20 cellular contexts compared by ENCODE assay signal in genomic region chr18:49167084-49167483, GRCh38.
"Had no signal": no experiment of that assay in that cellular context is flagged by ENCODE, and none has a peak within 500 bp of the region (broad histone marks: within the 10 kb centered on the region; RNA-seq: fewer than 3 reads in every experiment).

No MANE protein-coding gene starts in this region.

- H3K27ac Mint-ChIP-seq: activated B cell treated with CpG ODN at 0.5 μM for 24 hours, endodermal cell, nephron progenitor cell, progenitor cell of endocrine pancreas had no signal

- H3K27ac ChIP-seq: adrenal gland, lower lobe of right lung, right atrium auricular region, skin epidermis, transverse colon had no signal

- H3K4me1 ChIP-seq: right atrium auricular region had no signal

- ATAC-seq: activated T-cell treated with anti-CD3 and anti-CD28 coated beads, Interleukin-2, amount 50 U/mL, for 4 hours; left colon; lower lobe of right lung had no signal

- H3K36me3 ChIP-seq: adrenal gland, right atrium auricular region, transverse colon had no signal

- H3K4me3 ChIP-seq: adrenal gland, dorsolateral prefrontal cortex, lower lobe of right lung, right atrium auricular region, skin epidermis, transverse colon had no signal

- DNase-seq: activated B cell treated with CpG ODN at 0.5 μM for 24 hours; activated CD4-positive, alpha-beta T cell treated with anti-CD3 and anti-CD28 coated beads, Interleukin-2, amount 50 U/mL, for 1 hour; activated effector memory CD4-positive, alpha-beta T cell treated with Interleukin-2 at 50 U/mL for 16 hours; activated naive CD4-positive, alpha-beta T cell treated with anti-CD3 and anti-CD28 coated beads, Interleukin-2, amount 50 U/mL, for 16 hours; activated T-cell treated with anti-CD3 and anti-CD28 coated beads, Interleukin-2, amount 50 U/mL, for 4 hours; adrenal gland; dorsolateral prefrontal cortex; endodermal cell; erythroblast; left colon; lower lobe of right lung; nephron progenitor cell; occipital lobe; stimulated activated CD4-positive, alpha-beta T cell treated with anti-CD3 and anti-CD28 coated beads, Interleukin-4, amount 100 ng/mL, for 24 hours; stimulated activated naive CD4-positive, alpha-beta T cell; substantia nigra; transverse colon had no signal

- H3K27me3 Mint-ChIP-seq: activated B cell treated with CpG ODN at 0.5 μM for 24 hours, progenitor cell of endocrine pancreas had no signal

- H3K4me3 Mint-ChIP-seq: activated B cell treated with CpG ODN at 0.5 μM for 24 hours; activated T-cell treated with anti-CD3 and anti-CD28 coated beads, Interleukin-2, amount 50 U/mL, for 4 hours; endodermal cell; nephron progenitor cell had no signal

- H3K27me3 ChIP-seq: adrenal gland, dorsolateral prefrontal cortex, right atrium auricular region, transverse colon had no signal
